In genomic region chr7:26038201-26038990, GRCh38 we compare ENCODE assay signal across 16 cellular contexts.
"Had no signal": no experiment of that assay in that cellular context is flagged by ENCODE, and none has a peak within 500 bp of the region (broad histone marks: within the 10 kb centered on the region; RNA-seq: fewer than 3 reads in every experiment).

No MANE protein-coding gene starts in this region.

- H3K9me3 ChIP-seq: colonic mucosa, heart left ventricle, left lung, ovary, transverse colon had no signal

- H3K4me1 Mint-ChIP-seq: memory B cell; stimulated activated memory B cell treated with anti-CD40 and anti-IgM and Interleukin-4, amounts not matched to agents 10 μg/mL and 1 μg/mL and 100 μg/mL, for 72 hours had no signal

- H3K4me3 Mint-ChIP-seq: activated CD4-positive, alpha-beta memory T cell treated with anti-CD3 and anti-CD28 coated beads for 36 hours; memory B cell; stimulated activated memory B cell treated with anti-CD40 and anti-IgM and Interleukin-4, amounts not matched to agents 10 μg/mL and 1 μg/mL and 100 μg/mL, for 72 hours; T-helper 2 cell treated with Interferon-gamma antibody and Interleukin-4, amounts not matched to agents 5 μg/mL and 100 μg/mL, for 36 hours had no signal

- DNase-seq: activated CD4-positive, alpha-beta memory T cell treated with anti-CD3 and anti-CD28 coated beads for 36 hours; activated CD4-positive, CD25-positive, alpha-beta regulatory T cell treated with anti-CD3 and anti-CD28 coated beads, Interleukin-2, amount 50 U/mL, for 72 hours; activated naive CD4-positive, alpha-beta T cell; aorta; colonic mucosa; foreskin keratinocyte; heart left ventricle; islet precursor cell; left lung; ovary; small intestine; transverse colon had no signal

- H3K4me3 ChIP-seq: colonic mucosa, heart left ventricle, left lung, ovary, transverse colon had no signal

- ATAC-seq: foreskin keratinocyte; heart left ventricle; left lung; stimulated activated memory B cell treated with anti-CD40 and anti-IgM and Interleukin-4, amounts not matched to agents 10 μg/mL and 1 μg/mL and 100 μg/mL, for 72 hours had no signal

- H3K36me3 ChIP-seq: colonic mucosa, heart left ventricle, left lung, ovary, transverse colon had no signal

- H3K4me1 ChIP-seq: colonic mucosa, foreskin keratinocyte, left lung, transverse colon had no signal

- H3K36me3 Mint-ChIP-seq: activated CD4-positive, alpha-beta memory T cell treated with anti-CD3 and anti-CD28 coated beads for 36 hours; memory B cell had no signal

- H3K27ac Mint-ChIP-seq: activated CD4-positive, alpha-beta memory T cell treated with anti-CD3 and anti-CD28 coated beads for 36 hours; memory B cell; stimulated activated memory B cell treated with anti-CD40 and anti-IgM and Interleukin-4, amounts not matched to agents 10 μg/mL and 1 μg/mL and 100 μg/mL, for 72 hours; T-helper 2 cell treated with Interferon-gamma antibody and Interleukin-4, amounts not matched to agents 5 μg/mL and 100 μg/mL, for 36 hours had no signal

- H3K9me3 Mint-ChIP-seq: activated CD4-positive, alpha-beta memory T cell treated with anti-CD3 and anti-CD28 coated beads for 36 hours; memory B cell; T-helper 2 cell treated with Interferon-gamma antibody and Interleukin-4, amounts not matched to agents 5 μg/mL and 100 μg/mL, for 36 hours had no signal

- H3K27me3 ChIP-seq: colonic mucosa, ovary had no signal

- FAIRE-seq: endothelial cell of umbilical vein, small intestine had no signal
